Comparison of ENCODE assay signal across 17 cellular contexts in genomic region chr18:31576670-31577069, GRCh38. TPM values are rescaled to one million over a fixed set of nuclear protein-coding genes. Genes with fewer than 3 reads are reported as not detected.
DNase-seq lines count a peak whose midpoint lies in the region; ATAC-seq, FAIRE-seq and TF ChIP-seq lines count a peak whose summit lies in the region.
"Had no signal": no experiment of that assay in that cellular context is flagged by ENCODE, and none has a peak within 500 bp of the region (broad histone marks: within the 10 kb centered on the region; RNA-seq: fewer than 3 reads in every experiment).

No MANE protein-coding gene starts in this region.

- peaks cover 6% of the 10 kb centered on the region; the same call in 1 of the 2 replicates for H3K9me3 ChIP-seq in OCI-LY7 (ENCODE audit: low read length)
- H3K9me3 ChIP-seq: BLaER1, SJSA1 had no signal

- peaks cover 86% of the 10 kb centered on the region for H3K4me1 ChIP-seq in OCI-LY7 (ENCODE audit: insufficient read depth, low read length, poor library complexity, severe bottlenecking)
- H3K4me1 ChIP-seq: BLaER1, SJSA1 had no signal

- H2AFZ ChIP-seq in OCI-LY7 (ENCODE audit: low read length) = no peak overlapping the region; the same call in 1 of the 2 replicates

- H3K36me3 Mint-ChIP-seq in stimulated activated effector memory CD8-positive, alpha-beta T cell treated with anti-CD3 and anti-CD28 coated beads, Interleukin-12 subunit alpha, Interleukin-12 subunit beta, amount 100 ng/mL, for 72 hours = no peaks in the 10 kb centered on the region
- H3K36me3 Mint-ChIP-seq: natural killer cell had no signal

- H3K79me2 ChIP-seq in OCI-LY7 (ENCODE audit: insufficient read depth, low read depth, low read length) = no peaks in the 10 kb centered on the region

- H3K9me2 ChIP-seq in OCI-LY7 (ENCODE audit: insufficient read depth, low read length) = no peaks in the 10 kb centered on the region

- POLR2A ChIA-PET in OCI-LY7 (lab: Charles Lee) = interaction anchor here (0.5 to 2.3 kb wide), 7 partner anchors 13 to 285 kb away, joined by 3 to 10 read pairs (median 4); no protein-coding TSS in a partner anchor

- H3K9me3 Mint-ChIP-seq in stimulated activated effector memory CD8-positive, alpha-beta T cell treated with anti-CD3 and anti-CD28 coated beads, Interleukin-12 subunit alpha, Interleukin-12 subunit beta, amount 100 ng/mL, for 72 hours = no peaks in the 10 kb centered on the region
- H3K9me3 Mint-ChIP-seq: activated T-cell treated with anti-CD3 and anti-CD28 coated beads, Interleukin-2, amount 50 U/mL, for 72 hours; natural killer cell had no signal

- TF ChIP-seq CTCF in OCI-LY7 (conservative IDR thresholded peaks at IDR 0.05; ENCODE audit: low read length) (no peak), omental fat pad (IDR thresholded peaks at IDR 0.05) (no peak)

- no peak for FAIRE-seq in RCC 7860 (lab: Jason Lieb, UNC)

- intact Hi-C loops in OCI-LY7 (cut with micrococcal nuclease; ENCODE audit: unreplicated experiment) = loop anchor here (2.0 to 5.0 kb wide), 2 partner anchors 108 to 366 kb away; partner anchors contain the start of genes B4GALT6 and TRAPPC8

- peak overlapping the region; percentile 32 for H3K4me3 ChIP-seq in OCI-LY7 (ENCODE audit: low read depth, low read length, poor library complexity, severe bottlenecking)
- H3K4me3 ChIP-seq: BLaER1, SJSA1 had no signal

- no peaks in the 10 kb centered on the region for H4K20me1 ChIP-seq in OCI-LY7 (ENCODE audit: insufficient read depth, low read length)
- H4K20me1 ChIP-seq: BLaER1 had no signal

- H3K4me2 ChIP-seq in OCI-LY7 (ENCODE audit: low read length) = peak overlapping the region; percentile 74
- H3K4me2 ChIP-seq: BLaER1 had no signal

- CTCF ChIA-PET in OCI-LY7 (lab: Charles Lee; ENCODE audit: unreplicated experiment) = no interaction called here

- ATAC-seq in GM18909 (IDR thresholded peaks at IDR 0.05; ENCODE audit: poor library complexity, unreplicated experiment) = peak; percentile 73
- ATAC-seq in GM21526 (IDR thresholded peaks at IDR 0.05; ENCODE audit: low FRiP score, unreplicated experiment) = peak; percentile 62
- ATAC-seq in HG03039 (IDR thresholded peaks at IDR 0.05; ENCODE audit: unreplicated experiment) = peak; percentile 58
- no peak for ATAC-seq in omental fat pad (ENCODE audit: low FRiP score)
- ATAC-seq in stimulated activated effector memory CD8-positive, alpha-beta T cell treated with anti-CD3 and anti-CD28 coated beads, Interleukin-12 subunit alpha, Interleukin-12 subunit beta, amount 100 ng/mL, for 72 hours = no peak
- ATAC-seq: activated T-cell treated with anti-CD3 and anti-CD28 coated beads, Interleukin-2, amount 50 U/mL, for 72 hours; natural killer cell had no signal

- BruUV-seq in OCI-LY7 (replicated peaks; lab: Mats Ljungman, UMichigan) = no TSS peak

- H3K27ac ChIP-seq in OCI-LY7 (ENCODE audit: low read depth, low read length, poor library complexity, severe bottlenecking) = peak overlapping the region; percentile 99
- H3K27ac ChIP-seq: BLaER1, SJSA1 had no signal

- DNase-seq in OCI-LY7 (ENCODE audit: low spot score) (peak; percentile 92), omental fat pad (ENCODE audit: low spot score) (no peak), ecto neural progenitor cell (ENCODE audit: low spot score) (no peak), RCC 7860 (ENCODE audit: low spot score) (no peak)
- no peak for DNase-seq in stimulated activated effector memory CD8-positive, alpha-beta T cell treated with anti-CD3 and anti-CD28 coated beads, Interleukin-12 subunit alpha, Interleukin-12 subunit beta, amount 100 ng/mL, for 72 hours (ENCODE audit: low spot score in 2 of 2)
- DNase-seq: activated CD4-positive, alpha-beta T cell treated with anti-CD3 and anti-CD28 coated beads, Interleukin-2, amount 50 U/mL, for 4 hours; activated T-cell treated with anti-CD3 and anti-CD28 coated beads, Interleukin-2, amount 50 U/mL, for 72 hours; central memory CD4-positive, alpha-beta T cell; foreskin melanocyte; natural killer cell; NCI-H2081 had no signal

- H3K4me3 Mint-ChIP-seq in stimulated activated effector memory CD8-positive, alpha-beta T cell treated with anti-CD3 and anti-CD28 coated beads, Interleukin-12 subunit alpha, Interleukin-12 subunit beta, amount 100 ng/mL, for 72 hours = no peak overlapping the region
- H3K4me3 Mint-ChIP-seq: activated T-cell treated with anti-CD3 and anti-CD28 coated beads, Interleukin-2, amount 50 U/mL, for 72 hours; natural killer cell had no signal

- no peak overlapping the region for H3K27ac Mint-ChIP-seq in stimulated activated effector memory CD8-positive, alpha-beta T cell treated with anti-CD3 and anti-CD28 coated beads, Interleukin-12 subunit alpha, Interleukin-12 subunit beta, amount 100 ng/mL, for 72 hours
- H3K27ac Mint-ChIP-seq: activated T-cell treated with anti-CD3 and anti-CD28 coated beads, Interleukin-2, amount 50 U/mL, for 72 hours; natural killer cell had no signal

- H3K36me3 ChIP-seq in OCI-LY7 (ENCODE audit: insufficient read depth, low read length) = no peaks in the 10 kb centered on the region
- H3K36me3 ChIP-seq: BLaER1, SJSA1 had no signal

- H3K4me1 Mint-ChIP-seq in stimulated activated effector memory CD8-positive, alpha-beta T cell treated with anti-CD3 and anti-CD28 coated beads, Interleukin-12 subunit alpha, Interleukin-12 subunit beta, amount 100 ng/mL, for 72 hours = no peaks in the 10 kb centered on the region
- H3K4me1 Mint-ChIP-seq: natural killer cell had no signal

RNA-seq across cellular contexts. Expression of gene TTR, which starts 15.0 kb away (rescaled TPM):
- total RNA-seq in OCI-LY7 (2014; rRNA removed; shearing (Covaris generic)) = not detected in 2 replicates
- total RNA-seq in OCI-LY7 (2022) = not detected in 2 replicates
- not detected for total RNA-seq in omental fat pad
- total RNA-seq: activated T-cell treated with anti-CD3 and anti-CD28 coated beads, Interleukin-2, amount 50 U/mL, for 72 hours; lung microvascular endothelial cell; natural killer cell; SJSA1 had no signal

Comparison
In these comparisons a context has a peak if more than half of its experiments do, and no peak if none do; other contexts are left out.
1. ATAC-seq: peak in GM18909 (single experiment), GM21526 (single experiment) and HG03039 (single experiment); none in omental fat pad (single experiment) and stimulated activated effector memory CD8-positive, alpha-beta T cell treated with anti-CD3 and anti-CD28 coated beads, Interleukin-12 subunit alpha, Interleukin-12 subunit beta, amount 100 ng/mL, for 72 hours (single experiment).